Comparison of ENCODE assay signal across 6 cellular contexts in the genomic region with DNA sequence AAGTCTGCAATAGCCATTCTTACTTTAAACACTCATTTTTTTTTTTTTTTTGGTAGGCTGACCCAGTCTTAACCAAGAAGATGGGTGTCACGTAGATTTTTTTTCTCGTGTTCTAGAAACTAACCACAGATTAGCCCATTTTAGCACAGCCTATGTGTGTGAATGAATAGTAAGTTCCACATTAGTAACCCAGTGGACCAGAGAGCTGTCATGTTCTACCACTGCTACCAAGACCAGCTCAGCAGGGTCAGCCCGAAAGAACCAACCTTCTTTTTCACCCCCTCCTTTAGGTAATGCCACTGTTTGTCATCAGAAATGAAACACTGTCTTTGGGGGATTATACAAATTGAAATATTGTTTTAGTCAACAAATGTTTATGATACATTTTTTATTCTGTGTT.
"Had no signal": no experiment of that assay in that cellular context is flagged by ENCODE, and none has a peak within 500 bp of the region (broad histone marks: within the 10 kb centered on the region; RNA-seq: fewer than 3 reads in every experiment).

No MANE protein-coding gene starts in this region.

- DNase-seq: IMR-90, KBM-7, KG1 had no signal

- H3K27ac ChIP-seq: HL-60 had no signal

- H3K4me3 ChIP-seq: K562 had no signal

- ATAC-seq: HepG2, K562 had no signal
